1 cellular context compared by ENCODE assay signal in the genomic region with DNA sequence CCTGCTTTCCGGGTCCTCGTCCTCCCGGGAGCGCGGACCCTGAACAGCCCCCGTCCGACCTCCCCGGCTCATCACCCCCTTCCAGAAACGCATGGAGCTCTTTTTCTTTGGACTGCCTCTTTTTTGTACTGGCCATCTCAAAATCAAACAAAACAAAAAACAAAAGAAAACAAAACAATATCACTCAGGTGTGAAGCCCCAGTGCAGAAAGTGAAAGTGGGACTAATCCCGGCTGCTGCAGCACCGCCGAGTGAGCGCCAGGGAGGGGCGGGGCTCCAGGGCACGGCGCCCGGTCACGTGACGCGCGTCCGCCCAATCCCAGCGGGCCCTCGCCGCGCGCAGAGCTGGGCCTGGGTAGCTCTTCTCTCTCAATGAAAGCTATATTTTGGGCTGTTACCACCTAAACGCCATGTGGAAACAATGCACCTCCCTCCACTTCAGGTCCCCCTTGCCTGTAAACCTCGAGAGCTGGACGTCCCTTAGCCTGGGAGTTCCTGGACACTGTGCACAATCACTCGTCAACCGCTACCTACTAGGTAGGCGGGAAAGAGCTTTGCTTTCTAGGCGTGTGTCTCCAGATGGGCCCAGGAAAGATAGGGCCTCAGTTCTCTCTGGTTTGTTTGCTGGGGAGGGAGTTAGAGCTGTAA.
TF ChIP-seq lines count a peak whose summit lies in the region.

No MANE protein-coding gene starts in this region.

TF ChIP-seq in GM12878, 131 proteins besides CTCF, POLR2A, EP300 and RAD21 (continued from another document and continues in another):
- TF ChIP-seq, protein P1, sequence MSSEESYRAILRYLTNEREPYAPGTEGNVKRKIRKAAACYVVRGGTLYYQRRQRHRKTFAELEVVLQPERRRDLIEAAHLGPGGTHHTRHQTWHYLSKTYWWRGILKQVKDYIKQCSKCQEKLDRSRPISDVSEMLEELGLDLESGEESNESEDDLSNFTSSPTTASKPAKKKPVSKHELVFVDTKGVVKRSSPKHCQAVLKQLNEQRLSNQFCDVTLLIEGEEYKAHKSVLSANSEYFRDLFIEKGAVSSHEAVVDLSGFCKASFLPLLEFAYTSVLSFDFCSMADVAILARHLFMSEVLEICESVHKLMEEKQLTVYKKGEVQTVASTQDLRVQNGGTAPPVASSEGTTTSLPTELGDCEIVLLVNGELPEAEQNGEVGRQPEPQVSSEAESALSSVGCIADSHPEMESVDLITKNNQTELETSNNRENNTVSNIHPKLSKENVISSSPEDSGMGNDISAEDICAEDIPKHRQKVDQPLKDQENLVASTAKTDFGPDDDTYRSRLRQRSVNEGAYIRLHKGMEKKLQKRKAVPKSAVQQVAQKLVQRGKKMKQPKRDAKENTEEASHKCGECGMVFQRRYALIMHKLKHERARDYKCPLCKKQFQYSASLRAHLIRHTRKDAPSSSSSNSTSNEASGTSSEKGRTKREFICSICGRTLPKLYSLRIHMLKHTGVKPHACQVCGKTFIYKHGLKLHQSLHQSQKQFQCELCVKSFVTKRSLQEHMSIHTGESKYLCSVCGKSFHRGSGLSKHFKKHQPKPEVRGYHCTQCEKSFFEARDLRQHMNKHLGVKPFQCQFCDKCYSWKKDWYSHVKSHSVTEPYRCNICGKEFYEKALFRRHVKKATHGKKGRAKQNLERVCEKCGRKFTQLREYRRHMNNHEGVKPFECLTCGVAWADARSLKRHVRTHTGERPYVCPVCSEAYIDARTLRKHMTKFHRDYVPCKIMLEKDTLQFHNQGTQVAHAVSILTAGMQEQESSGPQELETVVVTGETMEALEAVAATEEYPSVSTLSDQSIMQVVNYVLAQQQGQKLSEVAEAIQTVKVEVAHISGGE (CRISPR knock-in tag; IDR thresholded peaks at IDR 0.05), result peak; percentile 59
- TF ChIP-seq, protein P2, sequence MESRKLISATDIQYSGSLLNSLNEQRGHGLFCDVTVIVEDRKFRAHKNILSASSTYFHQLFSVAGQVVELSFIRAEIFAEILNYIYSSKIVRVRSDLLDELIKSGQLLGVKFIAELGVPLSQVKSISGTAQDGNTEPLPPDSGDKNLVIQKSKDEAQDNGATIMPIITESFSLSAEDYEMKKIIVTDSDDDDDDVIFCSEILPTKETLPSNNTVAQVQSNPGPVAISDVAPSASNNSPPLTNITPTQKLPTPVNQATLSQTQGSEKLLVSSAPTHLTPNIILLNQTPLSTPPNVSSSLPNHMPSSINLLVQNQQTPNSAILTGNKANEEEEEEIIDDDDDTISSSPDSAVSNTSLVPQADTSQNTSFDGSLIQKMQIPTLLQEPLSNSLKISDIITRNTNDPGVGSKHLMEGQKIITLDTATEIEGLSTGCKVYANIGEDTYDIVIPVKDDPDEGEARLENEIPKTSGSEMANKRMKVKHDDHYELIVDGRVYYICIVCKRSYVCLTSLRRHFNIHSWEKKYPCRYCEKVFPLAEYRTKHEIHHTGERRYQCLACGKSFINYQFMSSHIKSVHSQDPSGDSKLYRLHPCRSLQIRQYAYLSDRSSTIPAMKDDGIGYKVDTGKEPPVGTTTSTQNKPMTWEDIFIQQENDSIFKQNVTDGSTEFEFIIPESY (IDR thresholded peaks at IDR 0.05), result peak; percentile 96
- TF ChIP-seq, protein P3, sequence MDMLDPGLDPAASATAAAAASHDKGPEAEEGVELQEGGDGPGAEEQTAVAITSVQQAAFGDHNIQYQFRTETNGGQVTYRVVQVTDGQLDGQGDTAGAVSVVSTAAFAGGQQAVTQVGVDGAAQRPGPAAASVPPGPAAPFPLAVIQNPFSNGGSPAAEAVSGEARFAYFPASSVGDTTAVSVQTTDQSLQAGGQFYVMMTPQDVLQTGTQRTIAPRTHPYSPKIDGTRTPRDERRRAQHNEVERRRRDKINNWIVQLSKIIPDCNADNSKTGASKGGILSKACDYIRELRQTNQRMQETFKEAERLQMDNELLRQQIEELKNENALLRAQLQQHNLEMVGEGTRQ (IDR thresholded peaks at IDR 0.05; ENCODE audit: borderline replicate concordance, low read depth, low read length), result peak; percentile 87
- TF ChIP-seq, protein P4, sequence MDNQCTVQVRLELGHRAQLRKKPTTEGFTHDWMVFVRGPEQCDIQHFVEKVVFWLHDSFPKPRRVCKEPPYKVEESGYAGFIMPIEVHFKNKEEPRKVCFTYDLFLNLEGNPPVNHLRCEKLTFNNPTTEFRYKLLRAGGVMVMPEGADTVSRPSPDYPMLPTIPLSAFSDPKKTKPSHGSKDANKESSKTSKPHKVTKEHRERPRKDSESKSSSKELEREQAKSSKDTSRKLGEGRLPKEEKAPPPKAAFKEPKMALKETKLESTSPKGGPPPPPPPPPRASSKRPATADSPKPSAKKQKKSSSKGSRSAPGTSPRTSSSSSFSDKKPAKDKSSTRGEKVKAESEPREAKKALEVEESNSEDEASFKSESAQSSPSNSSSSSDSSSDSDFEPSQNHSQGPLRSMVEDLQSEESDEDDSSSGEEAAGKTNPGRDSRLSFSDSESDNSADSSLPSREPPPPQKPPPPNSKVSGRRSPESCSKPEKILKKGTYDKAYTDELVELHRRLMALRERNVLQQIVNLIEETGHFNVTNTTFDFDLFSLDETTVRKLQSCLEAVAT (IDR thresholded peaks at IDR 0.05), result peak; percentile 89
- TF ChIP-seq, protein P5, sequence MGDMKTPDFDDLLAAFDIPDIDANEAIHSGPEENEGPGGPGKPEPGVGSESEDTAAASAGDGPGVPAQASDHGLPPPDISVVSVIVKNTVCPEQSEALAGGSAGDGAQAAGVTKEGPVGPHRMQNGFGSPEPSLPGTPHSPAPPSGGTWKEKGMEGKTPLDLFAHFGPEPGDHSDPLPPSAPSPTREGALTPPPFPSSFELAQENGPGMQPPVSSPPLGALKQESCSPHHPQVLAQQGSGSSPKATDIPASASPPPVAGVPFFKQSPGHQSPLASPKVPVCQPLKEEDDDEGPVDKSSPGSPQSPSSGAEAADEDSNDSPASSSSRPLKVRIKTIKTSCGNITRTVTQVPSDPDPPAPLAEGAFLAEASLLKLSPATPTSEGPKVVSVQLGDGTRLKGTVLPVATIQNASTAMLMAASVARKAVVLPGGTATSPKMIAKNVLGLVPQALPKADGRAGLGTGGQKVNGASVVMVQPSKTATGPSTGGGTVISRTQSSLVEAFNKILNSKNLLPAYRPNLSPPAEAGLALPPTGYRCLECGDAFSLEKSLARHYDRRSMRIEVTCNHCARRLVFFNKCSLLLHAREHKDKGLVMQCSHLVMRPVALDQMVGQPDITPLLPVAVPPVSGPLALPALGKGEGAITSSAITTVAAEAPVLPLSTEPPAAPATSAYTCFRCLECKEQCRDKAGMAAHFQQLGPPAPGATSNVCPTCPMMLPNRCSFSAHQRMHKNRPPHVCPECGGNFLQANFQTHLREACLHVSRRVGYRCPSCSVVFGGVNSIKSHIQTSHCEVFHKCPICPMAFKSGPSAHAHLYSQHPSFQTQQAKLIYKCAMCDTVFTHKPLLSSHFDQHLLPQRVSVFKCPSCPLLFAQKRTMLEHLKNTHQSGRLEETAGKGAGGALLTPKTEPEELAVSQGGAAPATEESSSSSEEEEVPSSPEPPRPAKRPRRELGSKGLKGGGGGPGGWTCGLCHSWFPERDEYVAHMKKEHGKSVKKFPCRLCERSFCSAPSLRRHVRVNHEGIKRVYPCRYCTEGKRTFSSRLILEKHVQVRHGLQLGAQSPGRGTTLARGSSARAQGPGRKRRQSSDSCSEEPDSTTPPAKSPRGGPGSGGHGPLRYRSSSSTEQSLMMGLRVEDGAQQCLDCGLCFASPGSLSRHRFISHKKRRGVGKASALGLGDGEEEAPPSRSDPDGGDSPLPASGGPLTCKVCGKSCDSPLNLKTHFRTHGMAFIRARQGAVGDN (IDR thresholded peaks at IDR 0.05), result peak; percentile 68; the same call in 1 of the 2 replicates
- TF ChIP-seq, protein P6, sequence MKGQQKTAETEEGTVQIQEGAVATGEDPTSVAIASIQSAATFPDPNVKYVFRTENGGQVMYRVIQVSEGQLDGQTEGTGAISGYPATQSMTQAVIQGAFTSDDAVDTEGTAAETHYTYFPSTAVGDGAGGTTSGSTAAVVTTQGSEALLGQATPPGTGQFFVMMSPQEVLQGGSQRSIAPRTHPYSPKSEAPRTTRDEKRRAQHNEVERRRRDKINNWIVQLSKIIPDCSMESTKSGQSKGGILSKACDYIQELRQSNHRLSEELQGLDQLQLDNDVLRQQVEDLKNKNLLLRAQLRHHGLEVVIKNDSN (IDR thresholded peaks at IDR 0.05; ENCODE audit: borderline replicate concordance, extremely low read length, insufficient read depth, low read depth, low read length), result peak; percentile 96
- no peak for TF ChIP-seq FOS (IDR thresholded peaks at IDR 0.05; ENCODE audit: borderline replicate concordance, extremely low read depth, insufficient read length)
- TF ChIP-seq ZNF207 (IDR thresholded peaks at IDR 0.05; ENCODE audit: borderline replicate concordance), result peak; percentile 37; the same call in 1 of the 2 replicates
- peak; percentile 17; the same call in 1 of the 2 replicates for TF ChIP-seq MXI1 (IDR thresholded peaks at IDR 0.05; ENCODE audit: low read depth, low read length)
- TF ChIP-seq LARP7 (IDR thresholded peaks at IDR 0.05), result peak; percentile 54
- TF ChIP-seq, protein P7, sequence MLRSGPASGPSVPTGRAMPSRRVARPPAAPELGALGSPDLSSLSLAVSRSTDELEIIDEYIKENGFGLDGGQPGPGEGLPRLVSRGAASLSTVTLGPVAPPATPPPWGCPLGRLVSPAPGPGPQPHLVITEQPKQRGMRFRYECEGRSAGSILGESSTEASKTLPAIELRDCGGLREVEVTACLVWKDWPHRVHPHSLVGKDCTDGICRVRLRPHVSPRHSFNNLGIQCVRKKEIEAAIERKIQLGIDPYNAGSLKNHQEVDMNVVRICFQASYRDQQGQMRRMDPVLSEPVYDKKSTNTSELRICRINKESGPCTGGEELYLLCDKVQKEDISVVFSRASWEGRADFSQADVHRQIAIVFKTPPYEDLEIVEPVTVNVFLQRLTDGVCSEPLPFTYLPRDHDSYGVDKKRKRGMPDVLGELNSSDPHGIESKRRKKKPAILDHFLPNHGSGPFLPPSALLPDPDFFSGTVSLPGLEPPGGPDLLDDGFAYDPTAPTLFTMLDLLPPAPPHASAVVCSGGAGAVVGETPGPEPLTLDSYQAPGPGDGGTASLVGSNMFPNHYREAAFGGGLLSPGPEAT (IDR thresholded peaks at IDR 0.05; ENCODE audit: low read depth), result peak; percentile 68
- no peak; the same call in 1 of the 2 replicates for TF ChIP-seq BMI1 (IDR thresholded peaks at IDR 0.05; ENCODE audit: borderline replicate concordance)
- TF ChIP-seq, protein P8, sequence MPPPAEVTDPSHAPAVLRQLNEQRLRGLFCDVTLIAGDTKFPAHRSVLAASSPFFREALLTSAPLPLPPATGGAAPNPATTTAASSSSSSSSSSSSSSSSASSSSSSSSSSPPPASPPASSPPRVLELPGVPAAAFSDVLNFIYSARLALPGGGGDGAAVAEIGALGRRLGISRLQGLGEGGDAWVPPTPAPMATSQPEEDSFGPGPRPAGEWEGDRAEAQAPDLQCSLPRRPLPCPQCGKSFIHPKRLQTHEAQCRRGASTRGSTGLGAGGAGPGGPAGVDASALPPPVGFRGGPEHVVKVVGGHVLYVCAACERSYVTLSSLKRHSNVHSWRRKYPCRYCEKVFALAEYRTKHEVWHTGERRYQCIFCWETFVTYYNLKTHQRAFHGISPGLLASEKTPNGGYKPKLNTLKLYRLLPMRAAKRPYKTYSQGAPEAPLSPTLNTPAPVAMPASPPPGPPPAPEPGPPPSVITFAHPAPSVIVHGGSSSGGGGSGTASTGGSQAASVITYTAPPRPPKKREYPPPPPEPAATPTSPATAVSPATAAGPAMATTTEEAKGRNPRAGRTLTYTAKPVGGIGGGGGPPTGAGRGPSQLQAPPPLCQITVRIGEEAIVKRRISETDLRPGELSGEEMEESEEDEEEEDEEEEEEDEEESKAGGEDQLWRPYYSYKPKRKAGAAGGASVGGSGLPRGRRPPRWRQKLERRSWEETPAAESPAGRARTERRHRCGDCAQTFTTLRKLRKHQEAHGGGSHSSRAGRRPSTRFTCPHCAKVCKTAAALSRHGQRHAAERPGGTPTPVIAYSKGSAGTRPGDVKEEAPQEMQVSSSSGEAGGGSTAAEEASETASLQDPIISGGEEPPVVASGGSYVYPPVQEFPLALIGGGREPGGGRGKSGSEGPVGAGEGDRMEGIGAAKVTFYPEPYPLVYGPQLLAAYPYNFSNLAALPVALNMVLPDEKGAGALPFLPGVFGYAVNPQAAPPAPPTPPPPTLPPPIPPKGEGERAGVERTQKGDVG (CRISPR knock-in tag; IDR thresholded peaks at IDR 0.05), result peak; percentile 84
- TF ChIP-seq RAD51 (IDR thresholded peaks at IDR 0.05), result peak; percentile 97
- TF ChIP-seq BHLHE40 (IDR thresholded peaks at IDR 0.05; ENCODE audit: borderline replicate concordance in 1 of 2, low read depth in 2 of 2, low read length in 1 of 2), result peak; percentile 59 to 96; a peak in 3 of 4 replicates
- TF ChIP-seq, protein P9, sequence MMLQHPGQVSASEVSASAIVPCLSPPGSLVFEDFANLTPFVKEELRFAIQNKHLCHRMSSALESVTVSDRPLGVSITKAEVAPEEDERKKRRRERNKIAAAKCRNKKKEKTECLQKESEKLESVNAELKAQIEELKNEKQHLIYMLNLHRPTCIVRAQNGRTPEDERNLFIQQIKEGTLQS (IDR thresholded peaks at IDR 0.05; ENCODE audit: borderline replicate concordance, extremely low read depth, low read depth, low read length), result peak; percentile 80; the same call in 1 of the 2 replicates
- TF ChIP-seq RB1 (IDR thresholded peaks at IDR 0.05; ENCODE audit: borderline replicate concordance), result peak; percentile 34; the same call in 1 of the 2 replicates
- TF ChIP-seq, protein P10, sequence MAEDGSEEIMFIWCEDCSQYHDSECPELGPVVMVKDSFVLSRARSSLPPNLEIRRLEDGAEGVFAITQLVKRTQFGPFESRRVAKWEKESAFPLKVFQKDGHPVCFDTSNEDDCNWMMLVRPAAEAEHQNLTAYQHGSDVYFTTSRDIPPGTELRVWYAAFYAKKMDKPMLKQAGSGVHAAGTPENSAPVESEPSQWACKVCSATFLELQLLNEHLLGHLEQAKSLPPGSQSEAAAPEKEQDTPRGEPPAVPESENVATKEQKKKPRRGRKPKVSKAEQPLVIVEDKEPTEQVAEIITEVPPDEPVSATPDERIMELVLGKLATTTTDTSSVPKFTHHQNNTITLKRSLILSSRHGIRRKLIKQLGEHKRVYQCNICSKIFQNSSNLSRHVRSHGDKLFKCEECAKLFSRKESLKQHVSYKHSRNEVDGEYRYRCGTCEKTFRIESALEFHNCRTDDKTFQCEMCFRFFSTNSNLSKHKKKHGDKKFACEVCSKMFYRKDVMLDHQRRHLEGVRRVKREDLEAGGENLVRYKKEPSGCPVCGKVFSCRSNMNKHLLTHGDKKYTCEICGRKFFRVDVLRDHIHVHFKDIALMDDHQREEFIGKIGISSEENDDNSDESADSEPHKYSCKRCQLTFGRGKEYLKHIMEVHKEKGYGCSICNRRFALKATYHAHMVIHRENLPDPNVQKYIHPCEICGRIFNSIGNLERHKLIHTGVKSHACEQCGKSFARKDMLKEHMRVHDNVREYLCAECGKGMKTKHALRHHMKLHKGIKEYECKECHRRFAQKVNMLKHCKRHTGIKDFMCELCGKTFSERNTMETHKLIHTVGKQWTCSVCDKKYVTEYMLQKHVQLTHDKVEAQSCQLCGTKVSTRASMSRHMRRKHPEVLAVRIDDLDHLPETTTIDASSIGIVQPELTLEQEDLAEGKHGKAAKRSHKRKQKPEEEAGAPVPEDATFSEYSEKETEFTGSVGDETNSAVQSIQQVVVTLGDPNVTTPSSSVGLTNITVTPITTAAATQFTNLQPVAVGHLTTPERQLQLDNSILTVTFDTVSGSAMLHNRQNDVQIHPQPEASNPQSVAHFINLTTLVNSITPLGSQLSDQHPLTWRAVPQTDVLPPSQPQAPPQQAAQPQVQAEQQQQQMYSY (CRISPR knock-in tag; IDR thresholded peaks at IDR 0.05), result peak; percentile 79
- TF ChIP-seq SP1 (IDR thresholded peaks at IDR 0.05; ENCODE audit: low read depth, low read length), result no peak
- no peak for TF ChIP-seq PAX8 (IDR thresholded peaks at IDR 0.05)
- peak; percentile 81; the same call in 1 of the 2 replicates for TF ChIP-seq RBBP5 (conservative IDR thresholded peaks at IDR 0.05)
- TF ChIP-seq ESRRA (IDR thresholded peaks at IDR 0.05; ENCODE audit: low read length), result no peak
- TF ChIP-seq TBL1XR1 (IDR thresholded peaks at IDR 0.05; ENCODE audit: low read depth, low read length), result 0 out of 2 replicates have a peak, but pooled peaks have one; percentile 36
- 0 out of 2 replicates have a peak, but pooled peaks have one; percentile 42 for TF ChIP-seq DPF2 (IDR thresholded peaks at IDR 0.05)
- no peak for TF ChIP-seq HCFC1 (IDR thresholded peaks at IDR 0.05; ENCODE audit: low read length)
- TF ChIP-seq IKZF2 (IDR thresholded peaks at IDR 0.05), result peak in 1 of 2 experiments; percentile 25; a peak in 1 of 4 replicates
